ENCODE assay signal across 17 cellular contexts in genomic region chr4:184808719-184809062, GRCh38. TPM values are rescaled to one million over a fixed set of nuclear protein-coding genes. Genes with fewer than 3 reads are reported as not detected.
DNase-seq lines count a peak whose midpoint lies in the region; ATAC-seq, FAIRE-seq and TF ChIP-seq lines count a peak whose summit lies in the region.
"Had no signal": no experiment of that assay in that cellular context is flagged by ENCODE, and none has a peak within 500 bp of the region (broad histone marks: within the 10 kb centered on the region; RNA-seq: fewer than 3 reads in every experiment).

No MANE protein-coding gene starts in this region.

- H3K36me3 Mint-ChIP-seq in astrocyte (ENCODE audit: low read depth, unreplicated experiment), result no peaks in the 10 kb centered on the region

- TF ChIP-seq EP300 in Ishikawa (IDR thresholded peaks at IDR 0.05; ENCODE audit: borderline replicate concordance), result no peak

- no peaks in the 10 kb centered on the region for H3K36me3 ChIP-seq in astrocyte (ENCODE audit: insufficient read depth, low read length)
- H3K36me3 ChIP-seq: ascending aorta, Peyer's patch had no signal

- peaks cover 24% of the 10 kb centered on the region for H3K4me1 Mint-ChIP-seq in astrocyte (ENCODE audit: low read depth, unreplicated experiment)

- no peak overlapping the region for H3K4me3 Mint-ChIP-seq in astrocyte (ENCODE audit: unreplicated experiment)
- H3K4me3 Mint-ChIP-seq: activated B cell treated with CpG ODN at 0.5 μM for 24 hours; dendritic cell treated with granulocyte-macrophage colony-stimulating factor and Interleukin-4, amounts not matched to agents 40 ng/mL and 50 ng/mL, for 4 days; natural killer cell treated with Interleukin-12 subunit alpha and Interleukin-12 subunit beta and Interleukin-15 and Interleukin-18, amount 100 ng/mL, for 72 hours had no signal

- H3K4me3 ChIP-seq in astrocyte (ENCODE audit: insufficient read depth, low read depth, low read length), result no peak overlapping the region
- H3K4me3 ChIP-seq: ascending aorta; BLaER1 treated with 17β-estradiol and CSF1 and Interleukin-3, amounts not matched to agents 10 nM and 100 nM; Peyer's patch had no signal

- H3K27ac Mint-ChIP-seq in astrocyte (ENCODE audit: unreplicated experiment), result no peak overlapping the region
- H3K27ac Mint-ChIP-seq: activated B cell treated with CpG ODN at 0.5 μM for 24 hours; dendritic cell treated with granulocyte-macrophage colony-stimulating factor and Interleukin-4, amounts not matched to agents 40 ng/mL and 50 ng/mL, for 4 days had no signal

- FAIRE-seq in astrocyte (lab: Jason Lieb, UNC), result no peak

- H3K27me3 ChIP-seq in astrocyte (ENCODE audit: insufficient read depth, low read length), result no peaks in the 10 kb centered on the region
- H3K27me3 ChIP-seq: ascending aorta; BLaER1 treated with 17β-estradiol and CSF1 and Interleukin-3, amounts not matched to agents 10 nM and 100 nM; Peyer's patch had no signal

- H3K27me3 Mint-ChIP-seq in astrocyte (ENCODE audit: low read depth, unreplicated experiment), result peaks cover 35% of the 10 kb centered on the region
- H3K27me3 Mint-ChIP-seq: activated B cell treated with CpG ODN at 0.5 μM for 24 hours; dendritic cell treated with granulocyte-macrophage colony-stimulating factor and Interleukin-4, amounts not matched to agents 40 ng/mL and 50 ng/mL, for 4 days; natural killer cell treated with Interleukin-12 subunit alpha and Interleukin-12 subunit beta and Interleukin-15 and Interleukin-18, amount 100 ng/mL, for 72 hours had no signal

- TF ChIP-seq CTCF in astrocyte (IDR thresholded peaks at IDR 0.05; ENCODE audit: insufficient read depth, low read depth, low read length), result no peak

- no peak overlapping the region for H3K27ac ChIP-seq in astrocyte (ENCODE audit: low read depth, low read length)
- H3K27ac ChIP-seq in substantia nigra (ENCODE audit: low read depth, low read length, poor library complexity, severe bottlenecking), result peak overlapping the region; percentile 79
- H3K27ac ChIP-seq: ascending aorta; BLaER1 treated with 17β-estradiol and CSF1 and Interleukin-3, amounts not matched to agents 10 nM and 100 nM; Peyer's patch had no signal

- peaks cover 30% of the 10 kb centered on the region for H4K20me1 ChIP-seq in astrocyte (ENCODE audit: insufficient read depth, low read length)

- no peaks in the 10 kb centered on the region for H3K9me3 Mint-ChIP-seq in astrocyte (ENCODE audit: unreplicated experiment)
- H3K9me3 Mint-ChIP-seq: activated B cell treated with CpG ODN at 0.5 μM for 24 hours; dendritic cell treated with granulocyte-macrophage colony-stimulating factor and Interleukin-4, amounts not matched to agents 40 ng/mL and 50 ng/mL, for 4 days; natural killer cell treated with Interleukin-12 subunit alpha and Interleukin-12 subunit beta and Interleukin-15 and Interleukin-18, amount 100 ng/mL, for 72 hours had no signal

- H3K4me2 ChIP-seq in astrocyte (ENCODE audit: low read length), result peak overlapping the region; percentile 20

- H3K4me1 ChIP-seq in astrocyte (ENCODE audit: insufficient read depth, low read length), result peaks cover 15% of the 10 kb centered on the region

- no peak for DNase-seq in astrocyte (ENCODE audit: low read depth)
- peak; percentile 42 for DNase-seq in left lobe of liver (ENCODE audit: low spot score)
- peak in 1 of 49 donors; percentile 47 for DNase-seq in substantia nigra (lab: John Stamatoyannopoulos, UW)
- no peak for DNase-seq in cerebellum (ENCODE audit: low spot score)
- DNase-seq in kidney tubule cell (ENCODE audit: low spot score), result no peak
- DNase-seq: activated B cell treated with CpG ODN at 0.5 μM for 24 hours, activated gamma-delta T cell treated with Interleukin-2 at 50 U/mL for 16 hours, NCI-H2107 had no signal

- no peak for TF ChIP-seq RAD21 in Ishikawa (IDR thresholded peaks at IDR 0.05; ENCODE audit: low read depth)

- ATAC-seq in left lobe of liver (no peak), GM18861 (IDR thresholded peaks at IDR 0.05; ENCODE audit: unreplicated experiment) (no peak)
- no peak for ATAC-seq in activated CD4-positive, CD25-positive, alpha-beta regulatory T cell treated with anti-CD3 and anti-CD28 coated beads, Interleukin-2, amount 50 U/mL, for 24 hours
- ATAC-seq: esophagus mucosa; natural killer cell treated with Interleukin-12 subunit alpha and Interleukin-12 subunit beta and Interleukin-15 and Interleukin-18, amount 100 ng/mL, for 72 hours had no signal

- no peak overlapping the region for H3K9ac ChIP-seq in astrocyte (ENCODE audit: low read length)

- H3K9me3 ChIP-seq in astrocyte (ENCODE audit: insufficient read depth, low read depth, low read length), result no peaks in the 10 kb centered on the region
- H3K9me3 ChIP-seq: ascending aorta; BLaER1 treated with 17β-estradiol and CSF1 and Interleukin-3, amounts not matched to agents 10 nM and 100 nM; Peyer's patch had no signal

- H2AFZ ChIP-seq in astrocyte (ENCODE audit: low read depth, low read length), result no peak overlapping the region

- no peaks in the 10 kb centered on the region for H3K79me2 ChIP-seq in astrocyte (ENCODE audit: insufficient read depth, low read length)

TF ChIP-seq in Ishikawa, 13 proteins besides CTCF, POLR2A, EP300 and RAD21:
- TF ChIP-seq CREB1 (IDR thresholded peaks at IDR 0.05; ENCODE audit: low read depth), result no peak
- no peak for TF ChIP-seq NFIC (IDR thresholded peaks at IDR 0.05)
- TF ChIP-seq TCF12 (IDR thresholded peaks at IDR 0.05; ENCODE audit: low read depth), result no peak
- TF ChIP-seq, protein P1, sequence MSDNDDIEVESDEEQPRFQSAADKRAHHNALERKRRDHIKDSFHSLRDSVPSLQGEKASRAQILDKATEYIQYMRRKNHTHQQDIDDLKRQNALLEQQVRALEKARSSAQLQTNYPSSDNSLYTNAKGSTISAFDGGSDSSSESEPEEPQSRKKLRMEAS (IDR thresholded peaks at IDR 0.05), result no peak
- TF ChIP-seq REST (IDR thresholded peaks at IDR 0.05; ENCODE audit: low read depth), result peak; percentile 53

RNA-seq across cellular contexts. Expression of gene ACSL1, which starts 17.1 kb away (rescaled TPM):
- total RNA-seq in astrocyte (7.0 and 8.0 TPM in 2 replicates), left lobe of liver (818 TPM), cerebellum (36.6 TPM)

Comparison
In these comparisons a context has a peak if more than half of its experiments do, and no peak if none do; other contexts are left out.
1. RNA of gene ACSL1, which starts 17.1 kb away (total RNA-seq): 818 TPM in left lobe of liver (single experiment); 36.6 TPM in cerebellum (single experiment) and 7.0 to 8.0 TPM in astrocyte; every median in the first group is over 10 times any median in the second.